ENCODE assay signal across 22 cellular contexts in genomic region chr2:169386621-169387235, GRCh38. TPM values are rescaled to one million over a fixed set of nuclear protein-coding genes. Genes with fewer than 3 reads are reported as not detected.
DNase-seq lines count a peak whose midpoint lies in the region; FAIRE-seq and TF ChIP-seq lines count a peak whose summit lies in the region.
"Had no signal": no experiment of that assay in that cellular context is flagged by ENCODE, and none has a peak within 500 bp of the region (broad histone marks: within the 10 kb centered on the region; RNA-seq: fewer than 3 reads in every experiment).

No MANE protein-coding gene starts in this region.

- no peaks in the 10 kb centered on the region for H3K9me2 ChIP-seq in Karpas-422 (replicated peaks; ENCODE audit: insufficient read depth, low read length)

- H3K27ac ChIP-seq in Karpas-422 (ENCODE audit: low read length) (no peak overlapping the region), kidney (ENCODE audit: low read depth in 2 of 2, low read length in 2 of 2) (peak overlapping the region; percentile 68 to 71), mesendoderm (ENCODE audit: low read depth, low read length) (no peak overlapping the region)
- H3K27ac ChIP-seq: C4-2B had no signal

- DNase-seq in Karpas-422 (peak; percentile 33), kidney (no peak), mesendoderm (no peak), renal cortical epithelial cell (ENCODE audit: low read depth) (peak; percentile 24), islet precursor cell (no peak), DMS 273 treated with DMSO at 0.1 percent for 48 hours (lab: John Stamatoyannopoulos, UW) (no peak)
- DNase-seq in activated naive CD4-positive, alpha-beta T cell (lab: John Stamatoyannopoulos, UW): no peak
- DNase-seq: BE2C; Caco-2; CD4-positive, alpha-beta T cell; DMS153; DMS79; GDM1; HCEC 1CT had no signal

- no peak overlapping the region for H4K8ac ChIP-seq in mesendoderm (ENCODE audit: low read depth, low read length)

- H4K20me1 ChIP-seq in Karpas-422 (ENCODE audit: insufficient read depth, low read depth, low read length): no peaks in the 10 kb centered on the region

- no peaks in the 10 kb centered on the region for H3K79me2 ChIP-seq in Karpas-422 (ENCODE audit: low read length)
- H3K79me2 ChIP-seq in mesendoderm (ENCODE audit: control insufficient read depth, insufficient read depth, low read length): no peaks in the 10 kb centered on the region

- peak overlapping the region; percentile 16 for H3K4ac ChIP-seq in mesendoderm (ENCODE audit: low read depth, low read length)

- H2AK5ac ChIP-seq in mesendoderm (ENCODE audit: low read length): no peak overlapping the region

- no peaks in the 10 kb centered on the region for H3K36me3 ChIP-seq in Karpas-422 (ENCODE audit: insufficient read depth, low read length)
- H3K36me3 ChIP-seq in kidney (ENCODE audit: control insufficient read depth in 1 of 2, insufficient read depth in 2 of 2, low read length in 2 of 2): no peaks in the 10 kb centered on the region
- H3K36me3 ChIP-seq in mesendoderm (ENCODE audit: control insufficient read depth, insufficient read depth, low read length): no peaks in the 10 kb centered on the region
- H3K36me3 ChIP-seq: BE2C had no signal

- H3K4me3 ChIP-seq in Karpas-422 (ENCODE audit: low read length) (no peak overlapping the region), kidney (ENCODE audit: low read length in 2 of 2) (no peak overlapping the region), mesendoderm (ENCODE audit: low read length) (no peak overlapping the region)
- H3K4me3 ChIP-seq: GM23338 had no signal

- no CpG with 5 or more reads among the region's 3 CpGs for WGBS in mesendoderm (ENCODE audit: extremely low coverage, insufficient coverage, low lambda C conversion rate)

- H3K9me3 ChIP-seq in Karpas-422 (ENCODE audit: low read length) (no peaks in the 10 kb centered on the region), kidney (ENCODE audit: control insufficient read depth in 1 of 2, low read length in 2 of 2) (no peaks in the 10 kb centered on the region)
- H3K9me3 ChIP-seq: BE2C had no signal

- H3K9ac ChIP-seq in Karpas-422 (ENCODE audit: low read length) (no peak overlapping the region), kidney (ENCODE audit: low read length in 2 of 2) (peak overlapping the region in 1 of 2 donors; percentile 12), mesendoderm (ENCODE audit: low read length) (no peak overlapping the region)

- no peak overlapping the region for H3K56ac ChIP-seq in mesendoderm (ENCODE audit: low read length)

- no peaks in the 10 kb centered on the region for H3K79me1 ChIP-seq in mesendoderm (ENCODE audit: low read length)

- H3K27me3 ChIP-seq in Karpas-422 (ENCODE audit: low read length) (no peaks in the 10 kb centered on the region), mesendoderm (ENCODE audit: insufficient read depth, low read length, poor library complexity) (no peaks in the 10 kb centered on the region)
- H3K27me3 ChIP-seq: BE2C had no signal

- no peak overlapping the region for H2BK15ac ChIP-seq in mesendoderm (replicated peaks; ENCODE audit: low read depth)

- H2BK120ac ChIP-seq in mesendoderm (ENCODE audit: low read depth, low read length): no peak overlapping the region

- H2BK5ac ChIP-seq in mesendoderm (ENCODE audit: low read length): no peak overlapping the region

- H3K23ac ChIP-seq in mesendoderm (ENCODE audit: low read length): no peak overlapping the region

- FAIRE-seq in kidney (lab: Jason Lieb, UNC): peak; percentile 30
- FAIRE-seq: D721Med, GM12892, GM18507, H54 had no signal

- no peak overlapping the region for H3K4me2 ChIP-seq in Karpas-422 (ENCODE audit: low read depth, low read length, poor library complexity, severe bottlenecking)
- no peak overlapping the region for H3K4me2 ChIP-seq in mesendoderm (ENCODE audit: low read length)
- H3K4me2 ChIP-seq: GM23338 had no signal

- no peak overlapping the region for H3K18ac ChIP-seq in mesendoderm (ENCODE audit: low read length)

- intact Hi-C loops in kidney (cut with DNase I): no loop called here

- no peak overlapping the region for H2AFZ ChIP-seq in Karpas-422 (ENCODE audit: low read length)
- H2AFZ ChIP-seq: GM23338 had no signal

- no peaks in the 10 kb centered on the region for H3K4me1 ChIP-seq in Karpas-422 (ENCODE audit: low read length)
- peaks cover 0 to 8% of the 10 kb centered on the region in 2 donors for H3K4me1 ChIP-seq in kidney (ENCODE audit: control insufficient read depth in 1 of 2, insufficient read depth in 1 of 2, low read depth in 1 of 2, low read length in 2 of 2)
- no peaks in the 10 kb centered on the region for H3K4me1 ChIP-seq in mesendoderm (ENCODE audit: control insufficient read depth, low read depth, low read length)
- H3K4me1 ChIP-seq: BE2C had no signal

- no peak overlapping the region for H4K5ac ChIP-seq in mesendoderm (ENCODE audit: low read length)

- TF ChIP-seq CTCF in kidney (IDR thresholded peaks at IDR 0.05; ENCODE audit: borderline replicate concordance, extremely low read depth, insufficient read depth): no peak

RNA-seq across cellular contexts. Expression of gene LRP2, which starts 24.4 kb away (rescaled TPM):
- not detected in 2 replicates for total RNA-seq in Karpas-422 (2014; rRNA removed; shearing (Covaris generic); ENCODE audit: low replicate concordance)
- total RNA-seq in kidney (85.4 TPM), renal cortical epithelial cell (0.20 TPM in 1 of 2 replicates, not detected in the other)
- 44.7 TPM for polyA plus RNA-seq in kidney (ENCODE audit: insufficient read depth, low read depth, low replicate concordance)
- 2.0 TPM for polyA plus RNA-seq in mesendoderm (2013, experiment 1 of 2)
- polyA plus RNA-seq in mesendoderm (2013, experiment 2 of 2): 2.0 TPM
- total RNA-seq: A172, HT-29 had no signal

Comparison
In these comparisons a context has a peak if more than half of its experiments do, and no peak if none do; other contexts are left out.
1. DNase-seq: peak in Karpas-422 (single experiment) and renal cortical epithelial cell (single experiment); none in kidney (single experiment), mesendoderm (single experiment), islet precursor cell (single experiment), activated naive CD4-positive, alpha-beta T cell (0 of 4) and DMS 273 treated with DMSO at 0.1 percent for 48 hours (single experiment).
2. H3K27ac ChIP-seq: peak in kidney (2 of 2); none in Karpas-422 (single experiment) and mesendoderm (single experiment).
3. RNA of gene LRP2, which starts 24.4 kb away (total RNA-seq): 85.4 TPM in kidney (single experiment); 0.20 TPM in renal cortical epithelial cell and not detected in Karpas-422; every median in the first group is over 10 times any median in the second.